Comparison of ENCODE assay signal across 1 cellular context in the genomic region with DNA sequence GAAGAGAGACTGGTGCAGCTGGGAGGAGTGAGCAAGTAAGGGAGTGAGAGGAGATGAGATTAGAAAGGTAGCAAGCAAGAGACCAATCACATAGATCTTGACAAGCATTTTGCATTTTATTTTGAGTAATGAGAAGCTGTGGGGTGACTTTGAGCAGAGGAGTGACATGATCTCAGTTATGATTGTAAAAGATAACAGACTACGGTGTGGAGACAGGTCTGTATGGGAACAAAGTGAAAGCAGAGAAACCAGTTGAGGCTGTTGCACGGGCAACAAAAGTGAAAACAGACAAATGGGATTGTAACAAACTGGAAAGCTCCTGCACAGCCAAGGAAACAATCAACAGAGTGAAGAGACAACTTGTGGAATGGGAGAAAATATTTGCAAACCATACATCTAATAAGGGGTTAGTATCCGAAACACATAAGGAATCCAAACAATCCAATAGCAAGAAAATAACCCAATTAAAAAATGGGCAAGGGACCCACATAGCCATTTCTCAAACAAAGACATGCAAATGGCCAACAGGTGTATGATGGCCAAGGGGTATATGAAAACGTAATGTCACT.
TF ChIP-seq lines count a peak whose summit lies in the region.

No MANE protein-coding gene starts in this region.

TF ChIP-seq in SK-N-SH, 30 proteins besides CTCF, POLR2A, EP300 and RAD21 (continued from another document):
- TF ChIP-seq RXRA (IDR thresholded peaks at IDR 0.05; ENCODE audit: borderline replicate concordance, low read depth) (no peak), MXI1 (IDR thresholded peaks at IDR 0.05; ENCODE audit: low read depth, low read length) (no peak)
- TF ChIP-seq, protein P1, sequence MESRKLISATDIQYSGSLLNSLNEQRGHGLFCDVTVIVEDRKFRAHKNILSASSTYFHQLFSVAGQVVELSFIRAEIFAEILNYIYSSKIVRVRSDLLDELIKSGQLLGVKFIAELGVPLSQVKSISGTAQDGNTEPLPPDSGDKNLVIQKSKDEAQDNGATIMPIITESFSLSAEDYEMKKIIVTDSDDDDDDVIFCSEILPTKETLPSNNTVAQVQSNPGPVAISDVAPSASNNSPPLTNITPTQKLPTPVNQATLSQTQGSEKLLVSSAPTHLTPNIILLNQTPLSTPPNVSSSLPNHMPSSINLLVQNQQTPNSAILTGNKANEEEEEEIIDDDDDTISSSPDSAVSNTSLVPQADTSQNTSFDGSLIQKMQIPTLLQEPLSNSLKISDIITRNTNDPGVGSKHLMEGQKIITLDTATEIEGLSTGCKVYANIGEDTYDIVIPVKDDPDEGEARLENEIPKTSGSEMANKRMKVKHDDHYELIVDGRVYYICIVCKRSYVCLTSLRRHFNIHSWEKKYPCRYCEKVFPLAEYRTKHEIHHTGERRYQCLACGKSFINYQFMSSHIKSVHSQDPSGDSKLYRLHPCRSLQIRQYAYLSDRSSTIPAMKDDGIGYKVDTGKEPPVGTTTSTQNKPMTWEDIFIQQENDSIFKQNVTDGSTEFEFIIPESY (IDR thresholded peaks at IDR 0.05; ENCODE audit: borderline replicate concordance, low read depth), result no peak
- TF ChIP-seq, protein P2, sequence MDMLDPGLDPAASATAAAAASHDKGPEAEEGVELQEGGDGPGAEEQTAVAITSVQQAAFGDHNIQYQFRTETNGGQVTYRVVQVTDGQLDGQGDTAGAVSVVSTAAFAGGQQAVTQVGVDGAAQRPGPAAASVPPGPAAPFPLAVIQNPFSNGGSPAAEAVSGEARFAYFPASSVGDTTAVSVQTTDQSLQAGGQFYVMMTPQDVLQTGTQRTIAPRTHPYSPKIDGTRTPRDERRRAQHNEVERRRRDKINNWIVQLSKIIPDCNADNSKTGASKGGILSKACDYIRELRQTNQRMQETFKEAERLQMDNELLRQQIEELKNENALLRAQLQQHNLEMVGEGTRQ (IDR thresholded peaks at IDR 0.05; ENCODE audit: borderline replicate concordance, low read depth, low read length), result no peak
